ENCODE assay signal across 16 cellular contexts in genomic region chr21:16116067-16116466, GRCh38.
A peak's percentile ranks its signal among the peaks of the same experiment; 100 is the strongest.
DNase-seq lines count a peak whose midpoint lies in the region; ATAC-seq and TF ChIP-seq lines count a peak whose summit lies in the region.
"Had no signal": no experiment of that assay in that cellular context is flagged by ENCODE, and none has a peak within 500 bp of the region (broad histone marks: within the 10 kb centered on the region; RNA-seq: fewer than 3 reads in every experiment).

No MANE protein-coding gene starts in this region.

- H3K9me3 ChIP-seq in uterus (peaks cover 0 to 6% of the 10 kb centered on the region in 2 donors), trophoblast cell (ENCODE audit: insufficient read depth, low read depth, low read length) (no peaks in the 10 kb centered on the region)
- H3K9me3 ChIP-seq: BE2C had no signal

- H3K23ac ChIP-seq in trophoblast cell (ENCODE audit: low read length): no peak overlapping the region

- H2BK120ac ChIP-seq in trophoblast cell (ENCODE audit: insufficient read depth, low read length, poor library complexity): no peak overlapping the region

- H3K4me3 Mint-ChIP-seq in HFFc6 (no peak overlapping the region), brain (no peak overlapping the region)
- H3K4me3 Mint-ChIP-seq: CD4-positive, alpha-beta T cell had no signal

- H3K4me2 ChIP-seq in trophoblast cell (ENCODE audit: low read length): no peak overlapping the region

- no peak for TF ChIP-seq POLR2A in uterus (IDR thresholded peaks at IDR 0.05)

- DNase-seq in HFFc6 (no peak), glomerular visceral epithelial cell (ENCODE audit: extremely low spot score) (peak; percentile 11), uterus (no peak), trophoblast cell (no peak), GM13977 (ENCODE audit: low spot score) (no peak)
- DNase-seq: BE2C; CD4-positive, alpha-beta T cell; DMS79 treated with DMSO at 0.1 percent for 48 hours; GOT3; KG1; NCI-H1436; NCI-H2029; NCI-H2171 treated with DMSO at 0.1 percent for 48 hours; NCI-H510A treated with DMSO at 0.1 percent for 48 hours had no signal

- H3K9ac ChIP-seq in trophoblast cell (ENCODE audit: low read length): no peak overlapping the region

- no peak overlapping the region for H4K12ac ChIP-seq in trophoblast cell (ENCODE audit: low read depth, low read length)

- intact Hi-C loops in uterus (cut with DNase I; ENCODE audit: low total_unique reads): no loop called here

- no peaks in the 10 kb centered on the region for H3K79me2 ChIP-seq in trophoblast cell (ENCODE audit: control insufficient read depth, insufficient read depth, low read length, poor library complexity)

- no peak overlapping the region for H4K91ac ChIP-seq in trophoblast cell (ENCODE audit: low read depth, low read length)

- TF ChIP-seq CTCF in HFFc6 (IDR thresholded peaks at IDR 0.05): no peak
- TF ChIP-seq CTCF in brain (conservative IDR thresholded peaks at IDR 0.05): no peak
- no peak for TF ChIP-seq CTCF in uterus (IDR thresholded peaks at IDR 0.05)
- TF ChIP-seq CTCF in GM13977 (IDR thresholded peaks at IDR 0.05; ENCODE audit: extremely low read depth, insufficient read depth, missing control alignments): no peak

- H3K4me1 Mint-ChIP-seq in HFFc6 (ENCODE audit: low read depth) (peaks cover 43% of the 10 kb centered on the region), brain (peaks cover 24% of the 10 kb centered on the region)

- H3K27me3 Mint-ChIP-seq in HFFc6 (ENCODE audit: insufficient read depth) (no peaks in the 10 kb centered on the region), brain (no peaks in the 10 kb centered on the region)
- H3K27me3 Mint-ChIP-seq: CD4-positive, alpha-beta T cell had no signal

- H3K4me3 ChIP-seq in uterus (no peak overlapping the region), trophoblast cell (ENCODE audit: low read depth, low read length) (no peak overlapping the region)

- H3K36me3 Mint-ChIP-seq in HFFc6 (ENCODE audit: low read depth) (peaks cover 5% of the 10 kb centered on the region), brain (peaks cover 45% of the 10 kb centered on the region)

- H3K27me3 ChIP-seq in uterus: no peaks in the 10 kb centered on the region
- no peaks in the 10 kb centered on the region for H3K27me3 ChIP-seq in trophoblast cell (ENCODE audit: insufficient read depth, low read length)
- H3K27me3 ChIP-seq: BE2C had no signal

- H3K4me1 ChIP-seq in uterus: peaks cover 0 to 3% of the 10 kb centered on the region in 2 donors
- no peaks in the 10 kb centered on the region for H3K4me1 ChIP-seq in trophoblast cell (ENCODE audit: control insufficient read depth in 1 of 2, insufficient read depth in 2 of 2, low read length in 2 of 2)
- H3K4me1 ChIP-seq: BE2C had no signal

- no peak overlapping the region for H2AFZ ChIP-seq in trophoblast cell (ENCODE audit: insufficient read depth, low read length, poor library complexity)

- in situ Hi-C loops in GM13977 (cut with MboI; ENCODE audit: low pct_unique_long_range_greater_than_20kb, low sequenced_read_pairs, unreplicated experiment): no loop called here

- no peaks in the 10 kb centered on the region for H3K79me1 ChIP-seq in trophoblast cell (ENCODE audit: low read length)

- H3K9me3 Mint-ChIP-seq in HFFc6 (peaks cover 6% of the 10 kb centered on the region), brain (peaks cover 13 to 30% (median 21%) of the 10 kb centered on the region in 5 experiments)
- H3K9me3 Mint-ChIP-seq: CD4-positive, alpha-beta T cell had no signal

- WGBS in trophoblast cell (ENCODE audit: extremely low coverage, insufficient coverage, insufficient read length): no CpG with 5 or more reads among the region's 2 CpGs

- no peak overlapping the region for H3K14ac ChIP-seq in trophoblast cell (ENCODE audit: low read length)

- no peak overlapping the region for H3K4ac ChIP-seq in trophoblast cell (ENCODE audit: low read depth, low read length)

- H2BK5ac ChIP-seq in trophoblast cell (ENCODE audit: low read depth, low read length, poor library complexity): no peak overlapping the region

- peak overlapping the region; percentile 86 to 91 for H3K27ac ChIP-seq in uterus
- no peak overlapping the region for H3K27ac ChIP-seq in trophoblast cell (ENCODE audit: low read depth, low read length)

- ATAC-seq in HG03135 (IDR thresholded peaks at IDR 0.05; ENCODE audit: unreplicated experiment): no peak

- H3K36me3 ChIP-seq in uterus (no peaks in the 10 kb centered on the region), trophoblast cell (ENCODE audit: control insufficient read depth in 1 of 2, insufficient read depth in 2 of 2, low read length in 2 of 2) (no peaks in the 10 kb centered on the region)
- H3K36me3 ChIP-seq: BE2C had no signal

- no peak overlapping the region for H4K8ac ChIP-seq in trophoblast cell (ENCODE audit: low read depth, low read length)

- no peak overlapping the region for H3K18ac ChIP-seq in trophoblast cell (ENCODE audit: low read length)

- peak overlapping the region; percentile 86 for H3K27ac Mint-ChIP-seq in HFFc6
- H3K27ac Mint-ChIP-seq in brain: peak overlapping the region in 3 of 5 experiments; percentile 24 to 63 (median 46)
- H3K27ac Mint-ChIP-seq: CD4-positive, alpha-beta T cell had no signal

- H2BK12ac ChIP-seq in trophoblast cell (ENCODE audit: low read length): no peak overlapping the region

- H2AK5ac ChIP-seq in trophoblast cell (ENCODE audit: low read length): no peak overlapping the region
